Comparison of ENCODE assay signal across 1 cellular context in the genomic region with DNA sequence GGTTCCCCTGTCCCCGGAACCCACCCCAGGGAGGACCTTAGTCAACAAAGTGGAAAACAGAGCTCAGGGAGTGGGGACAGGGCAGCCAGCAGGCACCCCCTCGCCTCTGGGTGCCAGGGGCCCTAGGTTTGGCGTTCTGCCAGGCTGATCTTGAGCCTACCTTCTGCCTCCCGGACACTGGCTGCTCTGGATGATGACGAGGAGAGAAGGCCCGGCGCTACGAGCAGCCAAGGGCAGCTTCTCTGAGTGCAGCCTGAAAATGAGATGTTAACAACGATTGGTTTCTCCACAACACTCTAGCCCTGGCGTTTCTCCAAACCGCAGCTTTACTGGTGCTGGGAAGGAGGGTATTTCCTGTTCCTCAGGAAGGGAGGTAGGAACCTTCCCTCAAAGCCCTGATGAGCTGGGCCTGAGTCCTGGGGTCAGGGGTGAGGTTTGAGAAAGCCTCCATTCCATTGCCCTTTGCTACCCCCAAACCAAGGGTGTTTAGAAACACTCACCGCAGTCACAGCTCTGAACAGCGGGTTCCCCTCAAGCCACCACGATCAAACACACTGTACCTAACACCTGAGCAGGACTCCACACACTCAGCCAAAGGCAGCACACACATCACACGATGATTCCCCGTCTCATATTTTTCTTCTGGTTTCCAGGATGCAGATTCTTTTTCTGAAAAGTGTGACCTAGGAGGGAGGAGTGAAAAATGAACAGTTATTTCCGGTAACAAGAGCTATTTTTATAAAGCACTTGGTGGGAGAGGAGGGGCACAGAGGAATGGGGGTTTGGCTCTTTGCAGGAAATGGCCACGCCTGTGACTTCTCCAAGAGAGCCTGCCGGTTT.
TF ChIP-seq lines count a peak whose summit lies in the region.

A gene (minus strand): TSS at position 709 of the 840 bp plus-strand sequence. CDS start 1,054 bp downstream, outside the sequence.

TF ChIP-seq in HepG2, 621 proteins besides CTCF, POLR2A, EP300 and RAD21 (continued from another document):
- TF ChIP-seq, protein P1, sequence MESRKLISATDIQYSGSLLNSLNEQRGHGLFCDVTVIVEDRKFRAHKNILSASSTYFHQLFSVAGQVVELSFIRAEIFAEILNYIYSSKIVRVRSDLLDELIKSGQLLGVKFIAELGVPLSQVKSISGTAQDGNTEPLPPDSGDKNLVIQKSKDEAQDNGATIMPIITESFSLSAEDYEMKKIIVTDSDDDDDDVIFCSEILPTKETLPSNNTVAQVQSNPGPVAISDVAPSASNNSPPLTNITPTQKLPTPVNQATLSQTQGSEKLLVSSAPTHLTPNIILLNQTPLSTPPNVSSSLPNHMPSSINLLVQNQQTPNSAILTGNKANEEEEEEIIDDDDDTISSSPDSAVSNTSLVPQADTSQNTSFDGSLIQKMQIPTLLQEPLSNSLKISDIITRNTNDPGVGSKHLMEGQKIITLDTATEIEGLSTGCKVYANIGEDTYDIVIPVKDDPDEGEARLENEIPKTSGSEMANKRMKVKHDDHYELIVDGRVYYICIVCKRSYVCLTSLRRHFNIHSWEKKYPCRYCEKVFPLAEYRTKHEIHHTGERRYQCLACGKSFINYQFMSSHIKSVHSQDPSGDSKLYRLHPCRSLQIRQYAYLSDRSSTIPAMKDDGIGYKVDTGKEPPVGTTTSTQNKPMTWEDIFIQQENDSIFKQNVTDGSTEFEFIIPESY (CRISPR knock-in tag; IDR thresholded peaks at IDR 0.05), result no peak
- 0 out of 2 replicates have a peak, but pooled peaks have one; percentile 60 for TF ChIP-seq CBFB (CRISPR knock-in tag; IDR thresholded peaks at IDR 0.05)
- no peak for TF ChIP-seq KDM3A (CRISPR knock-in tag; IDR thresholded peaks at IDR 0.05; ENCODE audit: low read depth)
- TF ChIP-seq SAP130 (CRISPR knock-in tag; IDR thresholded peaks at IDR 0.05; ENCODE audit: low read depth), result 0 out of 2 replicates have a peak, but pooled peaks have one; percentile 12
- peak; percentile 17 for TF ChIP-seq XRCC5 (optimal IDR thresholded peaks at IDR 0.05; ENCODE audit: low read length)
- TF ChIP-seq, protein P2, sequence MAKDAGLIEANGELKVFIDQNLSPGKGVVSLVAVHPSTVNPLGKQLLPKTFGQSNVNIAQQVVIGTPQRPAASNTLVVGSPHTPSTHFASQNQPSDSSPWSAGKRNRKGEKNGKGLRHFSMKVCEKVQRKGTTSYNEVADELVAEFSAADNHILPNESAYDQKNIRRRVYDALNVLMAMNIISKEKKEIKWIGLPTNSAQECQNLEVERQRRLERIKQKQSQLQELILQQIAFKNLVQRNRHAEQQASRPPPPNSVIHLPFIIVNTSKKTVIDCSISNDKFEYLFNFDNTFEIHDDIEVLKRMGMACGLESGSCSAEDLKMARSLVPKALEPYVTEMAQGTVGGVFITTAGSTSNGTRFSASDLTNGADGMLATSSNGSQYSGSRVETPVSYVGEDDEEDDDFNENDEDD (CRISPR knock-in tag; IDR thresholded peaks at IDR 0.05; ENCODE audit: borderline replicate concordance), result peak; percentile 17; the same call in 1 of the 2 replicates
- TF ChIP-seq PAX8 (CRISPR knock-in tag; IDR thresholded peaks at IDR 0.05; ENCODE audit: borderline replicate concordance), result no peak
- no peak for TF ChIP-seq SMAD1 (CRISPR knock-in tag; IDR thresholded peaks at IDR 0.05; ENCODE audit: borderline replicate concordance, low read depth)
- no peak for TF ChIP-seq ZNF264 (CRISPR knock-in tag; IDR thresholded peaks at IDR 0.05)
- peak; percentile 15; the same call in 1 of the 2 replicates for TF ChIP-seq ZFX (CRISPR knock-in tag; IDR thresholded peaks at IDR 0.05; ENCODE audit: low read depth)
- peak; percentile 34; the same call in 1 of the 2 replicates for TF ChIP-seq TBX2 (CRISPR knock-in tag; IDR thresholded peaks at IDR 0.05; ENCODE audit: borderline replicate concordance)
- peak; percentile 37; the same call in 1 of the 2 replicates for TF ChIP-seq SP4 (CRISPR knock-in tag; IDR thresholded peaks at IDR 0.05)
- TF ChIP-seq ZNF614 (CRISPR knock-in tag; IDR thresholded peaks at IDR 0.05; ENCODE audit: borderline replicate concordance), result no peak
- peak; percentile 26; the same call in 1 of the 2 replicates for TF ChIP-seq HDAC2 (CRISPR knock-in tag; IDR thresholded peaks at IDR 0.05)
- no peak for TF ChIP-seq SRF (IDR thresholded peaks at IDR 0.05; ENCODE audit: low read depth, low read length)
- TF ChIP-seq ZFY (CRISPR knock-in tag; IDR thresholded peaks at IDR 0.05), result peak; percentile 21; the same call in 1 of the 2 replicates
- TF ChIP-seq GABPB1 (CRISPR knock-in tag; IDR thresholded peaks at IDR 0.05), result peak; percentile 15; the same call in 1 of the 2 replicates
- TF ChIP-seq, protein P3, sequence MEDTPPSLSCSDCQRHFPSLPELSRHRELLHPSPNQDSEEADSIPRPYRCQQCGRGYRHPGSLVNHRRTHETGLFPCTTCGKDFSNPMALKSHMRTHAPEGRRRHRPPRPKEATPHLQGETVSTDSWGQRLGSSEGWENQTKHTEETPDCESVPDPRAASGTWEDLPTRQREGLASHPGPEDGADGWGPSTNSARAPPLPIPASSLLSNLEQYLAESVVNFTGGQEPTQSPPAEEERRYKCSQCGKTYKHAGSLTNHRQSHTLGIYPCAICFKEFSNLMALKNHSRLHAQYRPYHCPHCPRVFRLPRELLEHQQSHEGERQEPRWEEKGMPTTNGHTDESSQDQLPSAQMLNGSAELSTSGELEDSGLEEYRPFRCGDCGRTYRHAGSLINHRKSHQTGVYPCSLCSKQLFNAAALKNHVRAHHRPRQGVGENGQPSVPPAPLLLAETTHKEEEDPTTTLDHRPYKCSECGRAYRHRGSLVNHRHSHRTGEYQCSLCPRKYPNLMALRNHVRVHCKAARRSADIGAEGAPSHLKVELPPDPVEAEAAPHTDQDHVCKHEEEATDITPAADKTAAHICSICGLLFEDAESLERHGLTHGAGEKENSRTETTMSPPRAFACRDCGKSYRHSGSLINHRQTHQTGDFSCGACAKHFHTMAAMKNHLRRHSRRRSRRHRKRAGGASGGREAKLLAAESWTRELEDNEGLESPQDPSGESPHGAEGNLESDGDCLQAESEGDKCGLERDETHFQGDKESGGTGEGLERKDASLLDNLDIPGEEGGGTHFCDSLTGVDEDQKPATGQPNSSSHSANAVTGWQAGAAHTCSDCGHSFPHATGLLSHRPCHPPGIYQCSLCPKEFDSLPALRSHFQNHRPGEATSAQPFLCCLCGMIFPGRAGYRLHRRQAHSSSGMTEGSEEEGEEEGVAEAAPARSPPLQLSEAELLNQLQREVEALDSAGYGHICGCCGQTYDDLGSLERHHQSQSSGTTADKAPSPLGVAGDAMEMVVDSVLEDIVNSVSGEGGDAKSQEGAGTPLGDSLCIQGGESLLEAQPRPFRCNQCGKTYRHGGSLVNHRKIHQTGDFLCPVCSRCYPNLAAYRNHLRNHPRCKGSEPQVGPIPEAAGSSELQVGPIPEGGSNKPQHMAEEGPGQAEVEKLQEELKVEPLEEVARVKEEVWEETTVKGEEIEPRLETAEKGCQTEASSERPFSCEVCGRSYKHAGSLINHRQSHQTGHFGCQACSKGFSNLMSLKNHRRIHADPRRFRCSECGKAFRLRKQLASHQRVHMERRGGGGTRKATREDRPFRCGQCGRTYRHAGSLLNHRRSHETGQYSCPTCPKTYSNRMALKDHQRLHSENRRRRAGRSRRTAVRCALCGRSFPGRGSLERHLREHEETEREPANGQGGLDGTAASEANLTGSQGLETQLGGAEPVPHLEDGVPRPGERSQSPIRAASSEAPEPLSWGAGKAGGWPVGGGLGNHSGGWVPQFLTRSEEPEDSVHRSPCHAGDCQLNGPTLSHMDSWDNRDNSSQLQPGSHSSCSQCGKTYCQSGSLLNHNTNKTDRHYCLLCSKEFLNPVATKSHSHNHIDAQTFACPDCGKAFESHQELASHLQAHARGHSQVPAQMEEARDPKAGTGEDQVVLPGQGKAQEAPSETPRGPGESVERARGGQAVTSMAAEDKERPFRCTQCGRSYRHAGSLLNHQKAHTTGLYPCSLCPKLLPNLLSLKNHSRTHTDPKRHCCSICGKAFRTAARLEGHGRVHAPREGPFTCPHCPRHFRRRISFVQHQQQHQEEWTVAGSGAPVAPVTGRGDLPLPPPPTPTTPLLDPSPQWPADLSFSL (CRISPR knock-in tag; IDR thresholded peaks at IDR 0.05), result no peak
- no peak for TF ChIP-seq ZNF501 (CRISPR knock-in tag; IDR thresholded peaks at IDR 0.05)
- TF ChIP-seq LCORL (IDR thresholded peaks at IDR 0.05), result no peak
- no peak for TF ChIP-seq LCORL (CRISPR knock-in tag; IDR thresholded peaks at IDR 0.05)
- TF ChIP-seq TEAD2 (CRISPR knock-in tag; IDR thresholded peaks at IDR 0.05), result no peak
- 0 out of 2 replicates have a peak, but pooled peaks have one; percentile 35 for TF ChIP-seq DMAP1 (CRISPR knock-in tag; IDR thresholded peaks at IDR 0.05)
- peak; percentile 33; the same call in 1 of the 2 replicates for TF ChIP-seq KMT2B (CRISPR knock-in tag; IDR thresholded peaks at IDR 0.05)
- no peak for TF ChIP-seq ZNF333 (CRISPR knock-in tag; IDR thresholded peaks at IDR 0.05; ENCODE audit: borderline replicate concordance)
- peak; percentile 39; the same call in 1 of the 2 replicates for TF ChIP-seq ZNF792 (CRISPR knock-in tag; IDR thresholded peaks at IDR 0.05)
- 0 out of 2 replicates have a peak, but pooled peaks have one; percentile 26 for TF ChIP-seq TARDBP (CRISPR knock-in tag; IDR thresholded peaks at IDR 0.05)
- peak; percentile 53; the same call in 1 of the 2 replicates for TF ChIP-seq KAT8 (CRISPR knock-in tag; IDR thresholded peaks at IDR 0.05)
- 0 out of 2 replicates have a peak, but pooled peaks have one; percentile 33 for TF ChIP-seq ERF (CRISPR knock-in tag; IDR thresholded peaks at IDR 0.05)
- peak; percentile 37; the same call in 1 of the 2 replicates for TF ChIP-seq ZNF350 (CRISPR knock-in tag; IDR thresholded peaks at IDR 0.05; ENCODE audit: borderline replicate concordance, low read depth)
- TF ChIP-seq EED (CRISPR knock-in tag; IDR thresholded peaks at IDR 0.05), result no peak
TF ChIP-seq in HepG2: peak in this region for 19.
